Comparison of ENCODE assay signal across 8 cellular contexts in the genomic region with DNA sequence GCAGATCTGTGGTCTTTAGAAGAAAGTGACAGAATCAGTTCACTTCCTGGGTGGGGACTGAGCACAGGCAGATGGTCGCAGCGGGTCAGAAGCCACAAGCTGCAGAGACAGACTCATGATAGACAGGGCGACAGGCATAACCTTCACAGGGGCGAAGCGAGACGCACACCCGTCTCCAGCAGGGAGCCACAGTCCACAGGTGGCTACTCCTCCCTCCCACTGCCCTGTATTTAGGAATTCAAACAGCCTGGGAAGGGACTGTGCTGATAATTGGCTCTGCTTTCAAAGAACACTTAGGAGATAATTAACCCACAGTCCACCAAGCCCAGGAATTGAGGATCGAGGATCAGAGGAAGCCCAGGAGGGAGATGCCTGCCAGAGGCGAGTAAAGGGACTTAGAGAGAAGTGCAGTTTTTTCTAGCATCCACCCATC. TPM values are rescaled to one million over a fixed set of nuclear protein-coding genes. Genes with fewer than 3 reads are reported as not detected.
A peak's percentile ranks its signal among the peaks of the same experiment; 100 is the strongest.
DNase-seq lines count a peak whose midpoint lies in the region; ATAC-seq and TF ChIP-seq lines count a peak whose summit lies in the region.

No MANE protein-coding gene starts in this region.

- 6 to 17% methylated on average over 9 of the region's 9 CpGs for WGBS in body of pancreas, 2 donors

- no peak overlapping the region for H3K27ac ChIP-seq in CD4-positive, CD25-positive, alpha-beta regulatory T cell (ENCODE audit: insufficient read depth, low read length, poor library complexity, severe bottlenecking)
- H3K27ac ChIP-seq in body of pancreas: peak overlapping the region; percentile 25 to 83 (median 63)

- H3K36me3 ChIP-seq in CD4-positive, CD25-positive, alpha-beta regulatory T cell (ENCODE audit: control insufficient read depth, insufficient read depth, low read length): no peaks in the 10 kb centered on the region
- H3K36me3 ChIP-seq in body of pancreas (replicated peaks in 1 of 2; ENCODE audit: insufficient read depth in 1 of 2, low read depth in 2 of 2): no peaks in the 10 kb centered on the region

- H3K36me3 Mint-ChIP-seq in CD4-positive, CD25-positive, alpha-beta regulatory T cell: no peaks in the 10 kb centered on the region
- no peaks in the 10 kb centered on the region for H3K36me3 Mint-ChIP-seq in natural killer cell treated with Interleukin-12 subunit alpha and Interleukin-12 subunit beta and Interleukin-15 and Interleukin-18, amount 100 ng/mL, for 72 hours

- H3K9me3 Mint-ChIP-seq in CD4-positive, CD25-positive, alpha-beta regulatory T cell: peaks cover 0 to 1% (median 0%) of the 10 kb centered on the region in 7 donors
- no peaks in the 10 kb centered on the region for H3K9me3 Mint-ChIP-seq in natural killer cell treated with Interleukin-12 subunit alpha and Interleukin-12 subunit beta and Interleukin-15 and Interleukin-18, amount 100 ng/mL, for 72 hours

- peak overlapping the region; percentile 71 for H3K4me3 ChIP-seq in CD4-positive, CD25-positive, alpha-beta regulatory T cell (ENCODE audit: low read depth, low read length)
- H3K4me3 ChIP-seq in body of pancreas: no peak overlapping the region

- TF ChIP-seq POLR2A in GM19193 (IDR thresholded peaks at IDR 0.05; ENCODE audit: extremely low read depth, insufficient read depth, insufficient read length) (peak; percentile 62), body of pancreas (IDR thresholded peaks at IDR 0.05) (no peak)

- H3K4me1 Mint-ChIP-seq in CD4-positive, CD25-positive, alpha-beta regulatory T cell: peaks cover 12 to 27% (median 17%) of the 10 kb centered on the region in 4 donors
- peaks cover 20 to 23% of the 10 kb centered on the region in 2 donors for H3K4me1 Mint-ChIP-seq in natural killer cell treated with Interleukin-12 subunit alpha and Interleukin-12 subunit beta and Interleukin-15 and Interleukin-18, amount 100 ng/mL, for 72 hours (ENCODE audit: low read depth in 2 of 2)

- no peaks in the 10 kb centered on the region for H3K27me3 ChIP-seq in CD4-positive, CD25-positive, alpha-beta regulatory T cell (ENCODE audit: control insufficient read depth, insufficient read depth, low read length)
- H3K27me3 ChIP-seq in body of pancreas: no peaks in the 10 kb centered on the region

- intact Hi-C loops in body of pancreas (cut with DNase I): no loop called here

- ATAC-seq in CD4-positive, CD25-positive, alpha-beta regulatory T cell (ENCODE audit: low read depth in 2 of 2): peak; percentile 67 to 73
- ATAC-seq in body of pancreas: peak; percentile 27
- peak; percentile 71 to 75 for ATAC-seq in natural killer cell treated with Interleukin-12 subunit alpha and Interleukin-12 subunit beta and Interleukin-15 and Interleukin-18, amount 100 ng/mL, for 72 hours
- no peak for ATAC-seq in GM18870 (IDR thresholded peaks at IDR 0.05; ENCODE audit: unreplicated experiment)

- H3K4me3 Mint-ChIP-seq in CD4-positive, CD25-positive, alpha-beta regulatory T cell: peak overlapping the region; percentile 6 to 84 (median 66)
- H3K4me3 Mint-ChIP-seq in natural killer cell treated with Interleukin-12 subunit alpha and Interleukin-12 subunit beta and Interleukin-15 and Interleukin-18, amount 100 ng/mL, for 72 hours: peak overlapping the region; percentile 67

- TF ChIP-seq CTCF in body of pancreas (IDR thresholded peaks at IDR 0.05): no peak

- H3K27ac Mint-ChIP-seq in CD4-positive, CD25-positive, alpha-beta regulatory T cell: peak overlapping the region; percentile 86 to 94 (median 87)
- H3K27ac Mint-ChIP-seq in natural killer cell treated with Interleukin-12 subunit alpha and Interleukin-12 subunit beta and Interleukin-15 and Interleukin-18, amount 100 ng/mL, for 72 hours: peak overlapping the region in 1 of 2 donors; percentile 31

- H3K27me3 Mint-ChIP-seq in CD4-positive, CD25-positive, alpha-beta regulatory T cell: peaks cover 14% of the 10 kb centered on the region
- H3K27me3 Mint-ChIP-seq in natural killer cell treated with Interleukin-12 subunit alpha and Interleukin-12 subunit beta and Interleukin-15 and Interleukin-18, amount 100 ng/mL, for 72 hours: peaks cover 24 to 32% of the 10 kb centered on the region in 2 donors

- peaks cover 21% of the 10 kb centered on the region for H3K4me1 ChIP-seq in CD4-positive, CD25-positive, alpha-beta regulatory T cell (ENCODE audit: control insufficient read depth, insufficient read depth, low read length, poor library complexity, severe bottlenecking)
- H3K4me1 ChIP-seq in body of pancreas: peaks cover 6% of the 10 kb centered on the region

- no peaks in the 10 kb centered on the region for H3K9me3 ChIP-seq in CD4-positive, CD25-positive, alpha-beta regulatory T cell (ENCODE audit: control insufficient read depth in 2 of 2, low read length in 2 of 2)
- H3K9me3 ChIP-seq in body of pancreas: no peaks in the 10 kb centered on the region

- DNase-seq in CD4-positive, CD25-positive, alpha-beta regulatory T cell: peak in 1 of 3 donors; percentile 69
- DNase-seq in NCI-H2029 treated with DMSO at 0.1 percent for 48 hours (lab: John Stamatoyannopoulos, UW): peak; percentile 71
- DNase-seq in body of pancreas: no peak
- DNase-seq in natural killer cell treated with Interleukin-12 subunit alpha and Interleukin-12 subunit beta and Interleukin-15 and Interleukin-18, amount 100 ng/mL, for 72 hours (ENCODE audit: low spot score): no peak
- no peak for DNase-seq in NCI-H1436 (lab: John Stamatoyannopoulos, UW)
- DNase-seq in NCI-H1694 treated with DMSO at 0.1 percent for 48 hours (lab: John Stamatoyannopoulos, UW): no peak

RNA-seq across cellular contexts. Expression of a gene that starts 23.2 kb away (rescaled TPM):
- 3.3 TPM for total RNA-seq in CD4-positive, CD25-positive, alpha-beta regulatory T cell
- polyA plus RNA-seq in CD4-positive, CD25-positive, alpha-beta regulatory T cell: 1 to 10 TPM; 1.3 to 3.0 (median 1.9) TPM
- 10 to 100 TPM; 14.0 to 14.8 TPM for total RNA-seq in body of pancreas
- 1 to 10 TPM; 6.6 to 6.9 TPM for total RNA-seq in natural killer cell treated with Interleukin-12 subunit alpha and Interleukin-12 subunit beta and Interleukin-15 and Interleukin-18, amount 100 ng/mL, for 72 hours

RNA-seq across cellular contexts. Expression of a gene that starts 48.4 kb away (rescaled TPM):
- not detected for total RNA-seq in CD4-positive, CD25-positive, alpha-beta regulatory T cell
- polyA plus RNA-seq in CD4-positive, CD25-positive, alpha-beta regulatory T cell: not detected
- not detected for total RNA-seq in body of pancreas
- total RNA-seq in natural killer cell treated with Interleukin-12 subunit alpha and Interleukin-12 subunit beta and Interleukin-15 and Interleukin-18, amount 100 ng/mL, for 72 hours: not detected
